Comparison of ENCODE assay signal across 1 cellular context in genomic region chr2:54574860-54575247, GRCh38.
TF ChIP-seq lines count a peak whose summit lies in the region.

No MANE protein-coding gene starts in this region.

TF ChIP-seq in GM23338, 12 proteins besides CTCF, POLR2A, EP300 and RAD21 (continued from another document):
- TF ChIP-seq REST (IDR thresholded peaks at IDR 0.05; ENCODE audit: unreplicated experiment) (no peak), JUNB (IDR thresholded peaks at IDR 0.05; ENCODE audit: unreplicated experiment) (no peak), EZH2 (IDR thresholded peaks at IDR 0.05; ENCODE audit: low read depth, unreplicated experiment) (no peak), ZNF331 (CRISPR knock-in tag; IDR thresholded peaks at IDR 0.05; ENCODE audit: low read depth) (no peak), STAT1 (IDR thresholded peaks at IDR 0.05; ENCODE audit: unreplicated experiment) (no peak), CREB1 (CRISPR knock-in tag; IDR thresholded peaks at IDR 0.05; ENCODE audit: low read depth) (no peak), EZH2phosphoT487 (IDR thresholded peaks at IDR 0.05; ENCODE audit: unreplicated experiment) (no peak), ZNF114 (CRISPR knock-in tag; IDR thresholded peaks at IDR 0.05) (no peak)
- TF ChIP-seq, protein P1, sequence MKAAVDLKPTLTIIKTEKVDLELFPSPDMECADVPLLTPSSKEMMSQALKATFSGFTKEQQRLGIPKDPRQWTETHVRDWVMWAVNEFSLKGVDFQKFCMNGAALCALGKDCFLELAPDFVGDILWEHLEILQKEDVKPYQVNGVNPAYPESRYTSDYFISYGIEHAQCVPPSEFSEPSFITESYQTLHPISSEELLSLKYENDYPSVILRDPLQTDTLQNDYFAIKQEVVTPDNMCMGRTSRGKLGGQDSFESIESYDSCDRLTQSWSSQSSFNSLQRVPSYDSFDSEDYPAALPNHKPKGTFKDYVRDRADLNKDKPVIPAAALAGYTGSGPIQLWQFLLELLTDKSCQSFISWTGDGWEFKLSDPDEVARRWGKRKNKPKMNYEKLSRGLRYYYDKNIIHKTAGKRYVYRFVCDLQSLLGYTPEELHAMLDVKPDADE (IDR thresholded peaks at IDR 0.05): no peak
